ENCODE assay signal across 1 cellular context in genomic region chr20:37564388-37565133, GRCh38.
TF ChIP-seq lines count a peak whose summit lies in the region.

No MANE protein-coding gene starts in this region.

TF ChIP-seq in HepG2, 621 proteins besides CTCF, POLR2A, EP300 and RAD21 (continued from another document and continues in another):
- TF ChIP-seq PAXIP1 (CRISPR knock-in tag; conservative IDR thresholded peaks at IDR 0.05), result no peak
- peak; percentile 53 for TF ChIP-seq ZNF781 (CRISPR knock-in tag; IDR thresholded peaks at IDR 0.05; ENCODE audit: borderline replicate concordance, not compliant biosample characterization)
- peak; percentile 71; the same call in 1 of the 2 replicates for TF ChIP-seq ZNF614 (CRISPR knock-in tag; IDR thresholded peaks at IDR 0.05; ENCODE audit: borderline replicate concordance)
- TF ChIP-seq ZZZ3 (CRISPR knock-in tag; IDR thresholded peaks at IDR 0.05; ENCODE audit: borderline replicate concordance), result no peak
- no peak for TF ChIP-seq ZNF674 (CRISPR knock-in tag; IDR thresholded peaks at IDR 0.05; ENCODE audit: low read depth)
- TF ChIP-seq ETV5 (CRISPR knock-in tag; IDR thresholded peaks at IDR 0.05; ENCODE audit: borderline replicate concordance), result peak; percentile 32; the same call in 1 of the 2 replicates
- peak; percentile 85; the same call in 1 of the 2 replicates for TF ChIP-seq HNF1B (CRISPR knock-in tag; IDR thresholded peaks at IDR 0.05)
- TF ChIP-seq JARID2 (CRISPR knock-in tag; IDR thresholded peaks at IDR 0.05; ENCODE audit: insufficient replicate concordance), result peak; percentile 87
- TF ChIP-seq ZNF710 (CRISPR knock-in tag; IDR thresholded peaks at IDR 0.05; ENCODE audit: borderline replicate concordance), result 0 out of 2 replicates have a peak, but pooled peaks have one; percentile 63
- 0 out of 2 replicates have a peak, but pooled peaks have one; percentile 11 for TF ChIP-seq CAMTA2 (CRISPR knock-in tag; IDR thresholded peaks at IDR 0.05; ENCODE audit: borderline replicate concordance)
- no peak for TF ChIP-seq ZNF143 (CRISPR knock-in tag; IDR thresholded peaks at IDR 0.05)
- TF ChIP-seq ZNF543 (CRISPR knock-in tag; IDR thresholded peaks at IDR 0.05), result 0 out of 2 replicates have a peak, but pooled peaks have one; percentile 38
- TF ChIP-seq SAFB2 (CRISPR knock-in tag; IDR thresholded peaks at IDR 0.05; ENCODE audit: borderline replicate concordance, low read depth), result peak; percentile 80; the same call in 1 of the 2 replicates
- 0 out of 2 replicates have a peak, but pooled peaks have one; percentile 47 for TF ChIP-seq ZNF326 (CRISPR knock-in tag; IDR thresholded peaks at IDR 0.05; ENCODE audit: borderline replicate concordance)
- no peak for TF ChIP-seq LCORL (IDR thresholded peaks at IDR 0.05)
- 0 out of 2 replicates have a peak, but pooled peaks have one; percentile 39 for TF ChIP-seq LCORL (CRISPR knock-in tag; IDR thresholded peaks at IDR 0.05)
- TF ChIP-seq ZNF407 (CRISPR knock-in tag; IDR thresholded peaks at IDR 0.05; ENCODE audit: not compliant biosample characterization), result peak; percentile 41
- peak; percentile 63; the same call in 1 of the 2 replicates for TF ChIP-seq MIER2 (CRISPR knock-in tag; IDR thresholded peaks at IDR 0.05)
- TF ChIP-seq ZNF891 (CRISPR knock-in tag; IDR thresholded peaks at IDR 0.05), result peak; percentile 28; the same call in 1 of the 2 replicates
- TF ChIP-seq WIZ (CRISPR knock-in tag; IDR thresholded peaks at IDR 0.05), result 0 out of 2 replicates have a peak, but pooled peaks have one; percentile 19
- no peak for TF ChIP-seq ZNF337 (CRISPR knock-in tag; IDR thresholded peaks at IDR 0.05; ENCODE audit: borderline replicate concordance, low read depth)
- peak; percentile 62; the same call in 1 of the 2 replicates for TF ChIP-seq MLX (CRISPR knock-in tag; IDR thresholded peaks at IDR 0.05)
- peak; percentile 38 for TF ChIP-seq FOXO1 (CRISPR knock-in tag; IDR thresholded peaks at IDR 0.05)
- TF ChIP-seq PHB2 (IDR thresholded peaks at IDR 0.05; ENCODE audit: partially characterized antibody), result no peak
- peak; percentile 47; the same call in 1 of the 2 replicates for TF ChIP-seq ZNF83 (CRISPR knock-in tag; IDR thresholded peaks at IDR 0.05; ENCODE audit: borderline replicate concordance)
- peak; percentile 42; the same call in 1 of the 2 replicates for TF ChIP-seq ATF2 (CRISPR knock-in tag; IDR thresholded peaks at IDR 0.05)
- peak; percentile 20; the same call in 1 of the 2 replicates for TF ChIP-seq TFDP1 (CRISPR knock-in tag; IDR thresholded peaks at IDR 0.05; ENCODE audit: borderline replicate concordance)
- TF ChIP-seq ZNF546 (CRISPR knock-in tag; conservative IDR thresholded peaks at IDR 0.05), result no peak
- TF ChIP-seq HHEX (CRISPR knock-in tag; IDR thresholded peaks at IDR 0.05), result no peak
- TF ChIP-seq DNMT1 (CRISPR knock-in tag; IDR thresholded peaks at IDR 0.05), result 0 out of 2 replicates have a peak, but pooled peaks have one; percentile 54
- TF ChIP-seq GFI1 (CRISPR knock-in tag; IDR thresholded peaks at IDR 0.05; ENCODE audit: borderline replicate concordance), result 0 out of 2 replicates have a peak, but pooled peaks have one; percentile 10
- TF ChIP-seq ZNF605 (CRISPR knock-in tag; IDR thresholded peaks at IDR 0.05), result peak; percentile 89; the same call in 1 of the 2 replicates
- TF ChIP-seq ZGPAT (CRISPR knock-in tag; IDR thresholded peaks at IDR 0.05), result peak; percentile 36; the same call in 1 of the 2 replicates
- TF ChIP-seq NCOA1 (CRISPR knock-in tag; IDR thresholded peaks at IDR 0.05), result peak; percentile 73; the same call in 1 of the 2 replicates
- TF ChIP-seq ZNF607 (CRISPR knock-in tag; IDR thresholded peaks at IDR 0.05; ENCODE audit: borderline replicate concordance), result peak; percentile 64; the same call in 1 of the 2 replicates
- TF ChIP-seq CHD4 (IDR thresholded peaks at IDR 0.05; ENCODE audit: borderline replicate concordance, low read length), result peak; percentile 92
- TF ChIP-seq ZSCAN22 (CRISPR knock-in tag; IDR thresholded peaks at IDR 0.05), result no peak
